ENCODE assay signal across 9 cellular contexts in genomic region chr2:240426797-240427721, GRCh38. TPM values are rescaled to one million over a fixed set of nuclear protein-coding genes. Genes with fewer than 3 reads are reported as not detected.
DNase-seq lines count a peak whose midpoint lies in the region; ATAC-seq and TF ChIP-seq lines count a peak whose summit lies in the region.
"Had no signal": no experiment of that assay in that cellular context is flagged by ENCODE, and none has a peak within 500 bp of the region (broad histone marks: within the 10 kb centered on the region; RNA-seq: fewer than 3 reads in every experiment).

No MANE protein-coding gene starts in this region.

- ATAC-seq in heart right ventricle = no peak
- peak; percentile 74 for ATAC-seq in activated T-helper 17 cell treated with anti-CD3 and anti-CD28 coated beads, Interleukin-2, amount 50 U/mL, for 72 hours (replicated peaks)
- ATAC-seq in GM19023 (IDR thresholded peaks at IDR 0.05; ENCODE audit: unreplicated experiment) = no peak
- ATAC-seq in HG03565 (IDR thresholded peaks at IDR 0.05; ENCODE audit: unreplicated experiment) = no peak

- no peak for TF ChIP-seq CTCF in heart right ventricle (IDR thresholded peaks at IDR 0.05)

- H3K27me3 Mint-ChIP-seq in activated T-helper 17 cell treated with anti-CD3 and anti-CD28 coated beads, Interleukin-2, amount 50 U/mL, for 72 hours = peaks cover 3% of the 10 kb centered on the region

- peak overlapping the region; percentile 39 for H3K4me3 Mint-ChIP-seq in activated T-helper 17 cell treated with anti-CD3 and anti-CD28 coated beads, Interleukin-2, amount 50 U/mL, for 72 hours

- WGBS in heart right ventricle, 2 donors = 68 to 70% methylated on average over 21 of the region's 21 CpGs

- peak overlapping the region; percentile 47 for H3K27ac Mint-ChIP-seq in activated T-helper 17 cell treated with anti-CD3 and anti-CD28 coated beads, Interleukin-2, amount 50 U/mL, for 72 hours

- no peaks in the 10 kb centered on the region for H3K36me3 Mint-ChIP-seq in activated T-helper 17 cell treated with anti-CD3 and anti-CD28 coated beads, Interleukin-2, amount 50 U/mL, for 72 hours (ENCODE audit: low read depth)

- intact Hi-C loops in cardiac septum (cut with DNase I) = no loop called here
- intact Hi-C loops in heart right ventricle (cut with DNase I) = loop anchor here in 1 of 10 donors (10.0 kb wide), 1 partner anchor 72 kb away; no protein-coding TSS in a partner anchor

- no peak overlapping the region for H3K27ac ChIP-seq in heart right ventricle
- H3K27ac ChIP-seq: suprapubic skin had no signal

- H3K36me3 ChIP-seq in heart right ventricle = no peaks in the 10 kb centered on the region
- H3K36me3 ChIP-seq: suprapubic skin had no signal

- H3K4me3 ChIP-seq in heart right ventricle = no peak overlapping the region
- H3K4me3 ChIP-seq: suprapubic skin had no signal

- H3K4me1 ChIP-seq in heart right ventricle = no peaks in the 10 kb centered on the region
- H3K4me1 ChIP-seq: suprapubic skin had no signal

- H3K9me3 ChIP-seq in heart right ventricle = peaks cover 0 to 15% (median 0%) of the 10 kb centered on the region in 11 donors
- H3K9me3 ChIP-seq: suprapubic skin had no signal

- DNase-seq in cardiac septum (ENCODE audit: low spot score) (peak; percentile 53), heart right ventricle (no peak), kidney tubule cell (ENCODE audit: low spot score) (peak; percentile 23), NOMO-1 treated with dmso at 0.1 percent for 144 hours (lab: John Stamatoyannopoulos, UW; ENCODE audit: unreplicated experiment) (no peak), medulla oblongata (ENCODE audit: extremely low spot score) (no peak)

- H3K27me3 ChIP-seq in heart right ventricle = peaks cover 0 to 6% (median 0%) of the 10 kb centered on the region in 7 donors
- H3K27me3 ChIP-seq: suprapubic skin had no signal

- peaks cover 19% of the 10 kb centered on the region for H3K4me1 Mint-ChIP-seq in activated T-helper 17 cell treated with anti-CD3 and anti-CD28 coated beads, Interleukin-2, amount 50 U/mL, for 72 hours

- no peaks in the 10 kb centered on the region for H3K9me3 Mint-ChIP-seq in activated T-helper 17 cell treated with anti-CD3 and anti-CD28 coated beads, Interleukin-2, amount 50 U/mL, for 72 hours

RNA-seq across cellular contexts. Expression of gene GPC1, which starts 8.4 kb away (rescaled TPM):
- total RNA-seq in cardiac septum = 291 TPM
- total RNA-seq in heart right ventricle = 100 to 1,000 TPM; 161 to 287 (median 185) TPM
- polyA plus RNA-seq in heart right ventricle = 100 to 1,000 TPM; 104 to 156 TPM
- total RNA-seq in activated T-helper 17 cell treated with anti-CD3 and anti-CD28 coated beads, Interleukin-2, amount 50 U/mL, for 72 hours = 1 to 10 TPM; 4.0 to 4.6 TPM

Comparison
In these comparisons a context has a peak if more than half of its experiments do, and no peak if none do; other contexts are left out.
1. DNase-seq: peak in cardiac septum (single experiment) and kidney tubule cell (single experiment); none in heart right ventricle (0 of 2), NOMO-1 treated with dmso at 0.1 percent for 144 hours (single experiment) and medulla oblongata (single experiment).
2. RNA of gene GPC1, which starts 8.4 kb away (total RNA-seq): 291 TPM in cardiac septum (single experiment) and 161 to 287 TPM in heart right ventricle; 4.0 to 4.6 TPM in activated T-helper 17 cell treated with anti-CD3 and anti-CD28 coated beads, Interleukin-2, amount 50 U/mL, for 72 hours; every median in the first group is over 10 times any median in the second.